ENCODE assay signal across 1 cellular context in the genomic region with DNA sequence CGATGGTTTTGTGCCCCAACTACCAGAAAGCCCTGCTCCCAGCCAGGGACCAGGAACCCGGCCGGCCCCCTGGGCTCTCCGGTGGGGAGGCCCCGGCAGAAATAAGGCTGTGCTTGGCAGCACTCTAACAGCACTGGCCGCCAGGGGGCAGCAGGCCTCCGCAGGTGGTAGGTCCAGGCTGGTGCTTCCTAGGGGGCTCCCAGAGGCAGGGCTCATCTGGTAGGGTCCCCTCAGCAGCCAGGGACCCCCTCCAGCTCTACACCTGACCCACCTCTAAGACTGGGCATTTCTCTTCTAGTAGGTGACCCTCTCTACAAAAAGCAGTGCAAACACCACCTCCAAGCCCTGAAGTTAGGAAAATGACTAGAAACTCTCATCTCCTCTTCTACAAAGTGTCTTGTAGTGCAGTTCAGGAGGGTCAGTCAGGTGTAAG.
TF ChIP-seq lines count a peak whose summit lies in the region.

No MANE protein-coding gene starts in this region.

TF ChIP-seq in K562, 482 proteins besides CTCF, POLR2A, EP300 and RAD21 (continued from another document):
- TF ChIP-seq, protein P1, sequence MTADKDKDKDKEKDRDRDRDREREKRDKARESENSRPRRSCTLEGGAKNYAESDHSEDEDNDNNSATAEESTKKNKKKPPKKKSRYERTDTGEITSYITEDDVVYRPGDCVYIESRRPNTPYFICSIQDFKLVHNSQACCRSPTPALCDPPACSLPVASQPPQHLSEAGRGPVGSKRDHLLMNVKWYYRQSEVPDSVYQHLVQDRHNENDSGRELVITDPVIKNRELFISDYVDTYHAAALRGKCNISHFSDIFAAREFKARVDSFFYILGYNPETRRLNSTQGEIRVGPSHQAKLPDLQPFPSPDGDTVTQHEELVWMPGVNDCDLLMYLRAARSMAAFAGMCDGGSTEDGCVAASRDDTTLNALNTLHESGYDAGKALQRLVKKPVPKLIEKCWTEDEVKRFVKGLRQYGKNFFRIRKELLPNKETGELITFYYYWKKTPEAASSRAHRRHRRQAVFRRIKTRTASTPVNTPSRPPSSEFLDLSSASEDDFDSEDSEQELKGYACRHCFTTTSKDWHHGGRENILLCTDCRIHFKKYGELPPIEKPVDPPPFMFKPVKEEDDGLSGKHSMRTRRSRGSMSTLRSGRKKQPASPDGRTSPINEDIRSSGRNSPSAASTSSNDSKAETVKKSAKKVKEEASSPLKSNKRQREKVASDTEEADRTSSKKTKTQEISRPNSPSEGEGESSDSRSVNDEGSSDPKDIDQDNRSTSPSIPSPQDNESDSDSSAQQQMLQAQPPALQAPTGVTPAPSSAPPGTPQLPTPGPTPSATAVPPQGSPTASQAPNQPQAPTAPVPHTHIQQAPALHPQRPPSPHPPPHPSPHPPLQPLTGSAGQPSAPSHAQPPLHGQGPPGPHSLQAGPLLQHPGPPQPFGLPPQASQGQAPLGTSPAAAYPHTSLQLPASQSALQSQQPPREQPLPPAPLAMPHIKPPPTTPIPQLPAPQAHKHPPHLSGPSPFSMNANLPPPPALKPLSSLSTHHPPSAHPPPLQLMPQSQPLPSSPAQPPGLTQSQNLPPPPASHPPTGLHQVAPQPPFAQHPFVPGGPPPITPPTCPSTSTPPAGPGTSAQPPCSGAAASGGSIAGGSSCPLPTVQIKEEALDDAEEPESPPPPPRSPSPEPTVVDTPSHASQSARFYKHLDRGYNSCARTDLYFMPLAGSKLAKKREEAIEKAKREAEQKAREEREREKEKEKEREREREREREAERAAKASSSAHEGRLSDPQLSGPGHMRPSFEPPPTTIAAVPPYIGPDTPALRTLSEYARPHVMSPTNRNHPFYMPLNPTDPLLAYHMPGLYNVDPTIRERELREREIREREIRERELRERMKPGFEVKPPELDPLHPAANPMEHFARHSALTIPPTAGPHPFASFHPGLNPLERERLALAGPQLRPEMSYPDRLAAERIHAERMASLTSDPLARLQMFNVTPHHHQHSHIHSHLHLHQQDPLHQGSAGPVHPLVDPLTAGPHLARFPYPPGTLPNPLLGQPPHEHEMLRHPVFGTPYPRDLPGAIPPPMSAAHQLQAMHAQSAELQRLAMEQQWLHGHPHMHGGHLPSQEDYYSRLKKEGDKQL (CRISPR knock-in tag; IDR thresholded peaks at IDR 0.05; ENCODE audit: borderline replicate concordance) = 0 out of 2 replicates have a peak, but pooled peaks have one; percentile 50
- no peak for TF ChIP-seq MTF1 (CRISPR knock-in tag; IDR thresholded peaks at IDR 0.05; ENCODE audit: borderline replicate concordance)
